In genomic region chr11:9315078-9315688, GRCh38 we compare ENCODE assay signal across 8 cellular contexts. TPM values are rescaled to one million over a fixed set of nuclear protein-coding genes. Genes with fewer than 3 reads are reported as not detected.
DNase-seq lines count a peak whose midpoint lies in the region; FAIRE-seq and TF ChIP-seq lines count a peak whose summit lies in the region.

No MANE protein-coding gene starts in this region.

- H3K23ac ChIP-seq in trophoblast cell (ENCODE audit: low read length), result no peak overlapping the region

- H3K14ac ChIP-seq in trophoblast cell (ENCODE audit: low read length), result peak overlapping the region; percentile 38

- H3K79me2 ChIP-seq in SK-N-SH (ENCODE audit: insufficient read depth), result peaks cover 42% of the 10 kb centered on the region
- H3K79me2 ChIP-seq in trophoblast cell (ENCODE audit: control insufficient read depth, insufficient read depth, low read length, poor library complexity), result peaks cover 20% of the 10 kb centered on the region

- no peak for TF ChIP-seq EP300 in SK-N-SH (IDR thresholded peaks at IDR 0.05; ENCODE audit: borderline replicate concordance in 1 of 2, low read depth in 1 of 2, low read length in 1 of 2)

- peaks cover 12% of the 10 kb centered on the region for H3F3A ChIP-seq in SK-N-SH (replicated peaks; ENCODE audit: insufficient read depth)

- peak overlapping the region; percentile 29 for H3K4ac ChIP-seq in trophoblast cell (ENCODE audit: low read depth, low read length)

- H3K9ac ChIP-seq in SK-N-SH (peak overlapping the region; percentile 83), trophoblast cell (ENCODE audit: low read length) (peak overlapping the region; percentile 68)

- H3K4me2 ChIP-seq in SK-N-SH, result peak overlapping the region; percentile 89
- peak overlapping the region; percentile 77 for H3K4me2 ChIP-seq in trophoblast cell (ENCODE audit: low read length)

- H4K20me1 ChIP-seq in SK-N-SH (ENCODE audit: insufficient read depth), result 0 out of 2 replicates have a peak, but pooled peaks cover 15% of the 10 kb centered on the region

- peak overlapping the region; percentile 37 for H4K12ac ChIP-seq in trophoblast cell (ENCODE audit: low read depth, low read length)

- H3K36me3 ChIP-seq in SK-N-SH (replicated peaks in 1 of 2; ENCODE audit: control insufficient read depth in 1 of 2, insufficient read depth in 2 of 2, low read length in 1 of 2) (no peaks in the 10 kb centered on the region), esophagus (ENCODE audit: control insufficient read depth in 2 of 2, insufficient read depth in 2 of 2, low read length in 1 of 2) (no peaks in the 10 kb centered on the region), trophoblast cell (ENCODE audit: control insufficient read depth in 1 of 2, insufficient read depth in 2 of 2, low read length in 2 of 2) (peaks cover 0 to 5% of the 10 kb centered on the region in 2 experiments)

- H3K27me3 ChIP-seq in SK-N-SH (ENCODE audit: insufficient read depth), result no peaks in the 10 kb centered on the region
- H3K27me3 ChIP-seq in esophagus (ENCODE audit: control insufficient read depth in 1 of 2, insufficient read depth in 2 of 2, low read length in 2 of 2), result no peaks in the 10 kb centered on the region
- no peaks in the 10 kb centered on the region for H3K27me3 ChIP-seq in trophoblast cell (ENCODE audit: insufficient read depth, low read length)

- H3K27ac ChIP-seq in SK-N-SH (ENCODE audit: low read depth in 2 of 2, low read length in 1 of 2) (peak overlapping the region; percentile 96 to 98), esophagus (ENCODE audit: low read depth in 2 of 2, low read length in 1 of 2) (peak overlapping the region; percentile 80 to 83), trophoblast cell (ENCODE audit: low read depth, low read length) (peak overlapping the region; percentile 69)

- TF ChIP-seq CTCF in SK-N-SH (IDR thresholded peaks at IDR 0.05), result 0 out of 2 replicates have a peak, but pooled peaks have one; percentile 3

- CTCF ChIA-PET in SK-N-SH (lab: Yijun Ruan, JAX), result interaction anchor here (1.7 kb wide), 1 partner anchor 71 kb away, joined by 4 read pairs; no protein-coding TSS in a partner anchor

- no peaks in the 10 kb centered on the region for H3K9me3 ChIP-seq in SK-N-SH
- no peaks in the 10 kb centered on the region for H3K9me3 ChIP-seq in esophagus (ENCODE audit: control insufficient read depth in 2 of 2, insufficient read depth in 1 of 2, low read depth in 1 of 2, low read length in 1 of 2)
- no peaks in the 10 kb centered on the region for H3K9me3 ChIP-seq in trophoblast cell (ENCODE audit: insufficient read depth, low read depth, low read length)

- FAIRE-seq in H54 (lab: Jason Lieb, UNC), result no peak

- WGBS in SK-N-SH (ENCODE audit: low lambda C conversion rate), result 22% methylated on average over 16 of the region's 16 CpGs
- WGBS in esophagus, 2 donors, result 57 to 59% methylated on average over 16 of the region's 16 CpGs
- no CpG with 5 or more reads among the region's 16 CpGs for WGBS in trophoblast cell (ENCODE audit: extremely low coverage, insufficient coverage, insufficient read length)

- POLR2A ChIA-PET in SK-N-SH (lab: Yijun Ruan, JAX), result interaction anchor here (0.9 to 2.6 kb wide), 6 partner anchors 14 to 145 kb away, joined by 3 to 19 read pairs (median 5); partner anchors contain the start of genes IPO7 and ZNF143

- peak overlapping the region; percentile 91 for H2AFZ ChIP-seq in SK-N-SH (ENCODE audit: low read depth)
- peak overlapping the region; percentile 19 for H2AFZ ChIP-seq in trophoblast cell (ENCODE audit: insufficient read depth, low read length, poor library complexity)

- DNase-seq in NCI-H1092 treated with DMSO at 0.1 percent for 48 hours (lab: John Stamatoyannopoulos, UW) (peak; percentile 42), NCI-H1092 (lab: John Stamatoyannopoulos, UW) (no peak), SK-N-SH (no peak), trophoblast cell (no peak), GM19238 (ENCODE audit: insufficient read length, low spot score) (no peak), H54 (ENCODE audit: insufficient read length, low spot score) (no peak), Kasumi-1 (lab: John Stamatoyannopoulos, UW) (no peak)

- H3K79me1 ChIP-seq in trophoblast cell (ENCODE audit: low read length), result peaks cover 13% of the 10 kb centered on the region

- no peaks in the 10 kb centered on the region for H3K9me2 ChIP-seq in SK-N-SH

- H2BK120ac ChIP-seq in trophoblast cell (ENCODE audit: insufficient read depth, low read length, poor library complexity), result peak overlapping the region; percentile 29

- peak overlapping the region; percentile 77 for H4K91ac ChIP-seq in trophoblast cell (ENCODE audit: low read depth, low read length)

- peak overlapping the region; percentile 22 for H3K18ac ChIP-seq in trophoblast cell (ENCODE audit: low read length)

- H3K4me1 ChIP-seq in SK-N-SH (ENCODE audit: control insufficient read depth in 1 of 2, insufficient read depth in 2 of 2, low read depth in 1 of 2, low read length in 1 of 2) (peaks cover 8 to 10% of the 10 kb centered on the region in 2 experiments; a peak in 3 of 4 replicates), esophagus (ENCODE audit: control insufficient read depth in 2 of 2, insufficient read depth in 2 of 2, low read length in 1 of 2) (peaks cover 0 to 9% of the 10 kb centered on the region in 2 donors), trophoblast cell (ENCODE audit: control insufficient read depth in 1 of 2, insufficient read depth in 2 of 2, low read length in 2 of 2) (peaks cover 14 to 16% of the 10 kb centered on the region in 2 experiments)

- H2AK5ac ChIP-seq in trophoblast cell (ENCODE audit: low read length), result peak overlapping the region; percentile 38

- H3K4me3 ChIP-seq in SK-N-SH (ENCODE audit: low read depth in 2 of 2, low read length in 1 of 2), result peak overlapping the region; percentile 59 to 68
- peak overlapping the region; percentile 16 to 34 for H3K4me3 ChIP-seq in esophagus (ENCODE audit: low read depth in 1 of 2, low read length in 2 of 2)
- no peak overlapping the region for H3K4me3 ChIP-seq in trophoblast cell (ENCODE audit: low read depth, low read length)

- no peak for TF ChIP-seq RAD21 in SK-N-SH (IDR thresholded peaks at IDR 0.05; ENCODE audit: low read length)

- H2BK12ac ChIP-seq in trophoblast cell (ENCODE audit: low read length), result peak overlapping the region; percentile 76

- peak overlapping the region; percentile 92 for H4K8ac ChIP-seq in trophoblast cell (ENCODE audit: low read depth, low read length)

- H2BK5ac ChIP-seq in trophoblast cell (ENCODE audit: low read depth, low read length, poor library complexity), result peak overlapping the region; percentile 53

- no peak for TF ChIP-seq POLR2A in H54 (IDR thresholded peaks at IDR 0.05; ENCODE audit: low read depth, low read length)

TF ChIP-seq in SK-N-SH, 30 proteins besides CTCF, POLR2A, EP300 and RAD21:
- TF ChIP-seq IRF3 (IDR thresholded peaks at IDR 0.05; ENCODE audit: low read depth, low read length), result no peak
- no peak for TF ChIP-seq SIN3A (IDR thresholded peaks at IDR 0.05; ENCODE audit: borderline replicate concordance, low read depth, low read length)
- no peak for TF ChIP-seq SMC3 (IDR thresholded peaks at IDR 0.05; ENCODE audit: low read depth, low read length)

RNA-seq across cellular contexts. Expression of gene TMEM41B, which starts 0.8 kb away (rescaled TPM):
- polyA plus RNA-seq in SK-N-SH (2012; rRNA removed) (19.8 and 23.5 TPM in 2 replicates), esophagus (10 to 100 TPM; 12.2 to 19.4 TPM)
- 16.6 and 18.1 TPM in 2 replicates for polyA plus RNA-seq in SK-N-SH (2012; cell fraction: cytosol; rRNA removed)
- 52.0 and 55.3 TPM in 2 replicates for polyA plus RNA-seq in SK-N-SH (2012; cell fraction: nucleus; rRNA removed)
- polyA plus RNA-seq in trophoblast cell (2013), result 67.0 and 71.4 TPM in 2 replicates

RNA-seq across cellular contexts. Expression of gene DENND5A, which starts 50.0 kb away (rescaled TPM):
- polyA plus RNA-seq in SK-N-SH (2012; rRNA removed), result 110 and 124 TPM in 2 replicates
- polyA plus RNA-seq in SK-N-SH (2012; cell fraction: cytosol; rRNA removed), result 64.2 and 87.4 TPM in 2 replicates
- 126 and 164 TPM in 2 replicates for polyA plus RNA-seq in SK-N-SH (2012; cell fraction: nucleus; rRNA removed)
- polyA plus RNA-seq in esophagus, result 10 to 100 TPM in 1 of 2 donors, 1 to 10 TPM in 1; 6.9 to 15.4 TPM
- polyA plus RNA-seq in trophoblast cell (2013), result 57.3 and 58.2 TPM in 2 replicates
